ENCODE assay signal across 8 cellular contexts in genomic region chr15:73633991-73634495, GRCh38. TPM values are rescaled to one million over a fixed set of nuclear protein-coding genes. Genes with fewer than 3 reads are reported as not detected.
DNase-seq lines count a peak whose midpoint lies in the region; ATAC-seq and TF ChIP-seq lines count a peak whose summit lies in the region.

No MANE protein-coding gene starts in this region.

- TF ChIP-seq POLR2A in thyroid gland (IDR thresholded peaks at IDR 0.05): no peak

- H3K27me3 ChIP-seq in thyroid gland: no peaks in the 10 kb centered on the region

- H3K9me3 ChIP-seq in thyroid gland: no peaks in the 10 kb centered on the region

- no peak for ATAC-seq in left colon

- intact Hi-C loops in thyroid gland (cut with DNase I): no loop called here
- intact Hi-C loops in left colon (cut with DNase I, micrococcal nuclease): no loop called here

- H3K4me3 ChIP-seq in thyroid gland (replicated peaks in 1 of 3): no peak overlapping the region

- H3K36me3 ChIP-seq in thyroid gland: no peaks in the 10 kb centered on the region

- in situ Hi-C loops in ACHN (cut with HindIII; ENCODE audit: low pct_ligation_motif_present, low pct_unique_long_range_greater_than_20kb, low sequenced_read_pairs): no loop called here

- 62 to 76% methylated on average over 6 of the region's 6 CpGs for WGBS in thyroid gland, 2 donors

- DNase-seq in ACHN (peak; percentile 86), HT1080 (ENCODE audit: low read depth) (peak; percentile 95), amniotic stem cell (lab: John Stamatoyannopoulos, UW) (peak; percentile 85), kidney glomerular epithelial cell (lab: John Stamatoyannopoulos, UW) (peak; percentile 88), thyroid gland (no peak), Kasumi-1 (lab: John Stamatoyannopoulos, UW) (no peak), left colon (no peak)
- DNase-seq in effector CD8-positive, alpha-beta T cell (lab: John Stamatoyannopoulos, UW): no peak

- H3K27ac ChIP-seq in thyroid gland: peak overlapping the region; percentile 82 to 92 (median 85)

- H3K4me1 ChIP-seq in thyroid gland: peaks cover 31 to 35% of the 10 kb centered on the region in 2 donors

- no peak for TF ChIP-seq CTCF in thyroid gland (IDR thresholded peaks at IDR 0.05)

RNA-seq across cellular contexts. Expression of gene NPTN, which starts 0.9 kb away (rescaled TPM):
- 107 and 118 TPM in 2 replicates for total RNA-seq in HT1080 (2014; rRNA removed; shearing (Covaris generic))
- polyA plus RNA-seq in HT1080 (2015; cell fraction: cytosol; rRNA removed): 151 and 169 TPM in 2 replicates
- 177 and 197 TPM in 2 replicates for polyA plus RNA-seq in HT1080 (2015; cell fraction: nucleus; rRNA removed)
- total RNA-seq in thyroid gland: 100 to 1,000 TPM in 3 of 4 donors, 10 to 100 TPM in 1; 86.7 to 134 (median 124) TPM
- 100 to 1,000 TPM; 150 to 155 TPM for total RNA-seq in left colon

RNA-seq across cellular contexts. Expression of gene CD276, which starts 50.1 kb away (rescaled TPM):
- total RNA-seq in HT1080 (2014; rRNA removed; shearing (Covaris generic)): 51.6 and 69.2 TPM in 2 replicates
- polyA plus RNA-seq in HT1080 (2015; cell fraction: cytosol; rRNA removed): 81.9 and 86.1 TPM in 2 replicates
- polyA plus RNA-seq in HT1080 (2015; cell fraction: nucleus; rRNA removed): 72.1 and 73.0 TPM in 2 replicates
- total RNA-seq in thyroid gland: 10 to 100 TPM; 22.6 to 39.5 (median 28.9) TPM
- total RNA-seq in left colon: 10 to 100 TPM; 38.6 to 41.6 TPM

Comparison
In these comparisons a context has a peak if more than half of its experiments do, and no peak if none do; other contexts are left out.
1. DNase-seq: peak in ACHN (single experiment), HT1080 (single experiment), amniotic stem cell (single experiment) and kidney glomerular epithelial cell (single experiment); none in thyroid gland (0 of 2), Kasumi-1 (0 of 2), left colon (0 of 2) and effector CD8-positive, alpha-beta T cell (single experiment).